Comparison of ENCODE assay signal across 36 cellular contexts in genomic region chr12:92779902-92780301, GRCh38.
A peak's percentile ranks its signal among the peaks of the same experiment; 100 is the strongest.
DNase-seq lines count a peak whose midpoint lies in the region; ATAC-seq, FAIRE-seq and TF ChIP-seq lines count a peak whose summit lies in the region.
"Had no signal": no experiment of that assay in that cellular context is flagged by ENCODE, and none has a peak within 500 bp of the region (broad histone marks: within the 10 kb centered on the region; RNA-seq: fewer than 3 reads in every experiment).

No MANE protein-coding gene starts in this region.

- no peak for TF ChIP-seq POLR2A in GM12878 (IDR thresholded peaks at IDR 0.05; ENCODE audit: low read depth, low read length)

- TF ChIP-seq RAD21 in Ishikawa (IDR thresholded peaks at IDR 0.05; ENCODE audit: low read depth) (no peak), GM12878 (IDR thresholded peaks at IDR 0.05; ENCODE audit: insufficient read depth, low read depth, low read length) (no peak)

- intact Hi-C loops in GM12878 (cut with micrococcal nuclease; ENCODE audit: unreplicated experiment), result no loop called here
- intact Hi-C loops in CD8-positive, alpha-beta T cell (cut with DNase I, micrococcal nuclease), result loop anchor here (10.0 kb wide), 3 partner anchors 315 to 1415 kb away; partner anchors contain the start of gene SOCS2 (in 1 of the 2)

- 35% methylated on average over 1 of the region's 1 CpG for WGBS in GM12878 (ENCODE audit: insufficient coverage, insufficient replicate concordance, low lambda C conversion rate, missing lambda C conversion rate)
- 78 to 93% (median 85%) methylated on average over 1 of the region's 1 CpG for WGBS in small intestine, 3 donors

- FAIRE-seq in GM12878 (lab: Jason Lieb, UNC) (peak; percentile 38), small intestine (lab: Jason Lieb, UNC) (no peak)
- FAIRE-seq: HTR-8/SVneo had no signal

- H3K36me3 ChIP-seq in GM12878 (ENCODE audit: control insufficient read depth in 2 of 2, insufficient read depth in 2 of 2, low read length in 1 of 2), result peaks cover 2 to 22% of the 10 kb centered on the region in 2 experiments; a peak in 3 of 4 replicates
- peaks cover 0 to 9% of the 10 kb centered on the region in 2 donors for H3K36me3 ChIP-seq in small intestine (ENCODE audit: control insufficient read depth in 2 of 2, insufficient read depth in 2 of 2, low read length in 2 of 2)
- peaks cover 22% of the 10 kb centered on the region for H3K36me3 ChIP-seq in CD8-positive, alpha-beta T cell (ENCODE audit: insufficient read depth, low read length)
- H3K36me3 ChIP-seq: ovary had no signal

- CTCF ChIA-PET in GM12878 (lab: Yijun Ruan, JAX), result no interaction called here
- CTCF ChIA-PET in activated CD4-positive, alpha-beta memory T cell treated with anti-CD3 and anti-CD28 coated beads, Interleukin-2, amount 10 ng/mL, durations not matched to agents 7 days and 5 days (lab: Charles Lee), result no interaction called here
- CTCF ChIA-PET in CD8-positive, alpha-beta T cell (lab: Charles Lee), result no interaction called here

- H3K4me3 Mint-ChIP-seq in activated CD4-positive, alpha-beta memory T cell treated with anti-CD3 and anti-CD28 coated beads, Interleukin-2, amount 10 ng/mL, durations not matched to agents 7 days and 5 days, result no peak overlapping the region
- H3K4me3 Mint-ChIP-seq in CD8-positive, alpha-beta T cell, result no peak overlapping the region
- H3K4me3 Mint-ChIP-seq: nephron; T-helper 1 cell treated with Interleukin-12 subunit alpha and Interleukin-12 subunit beta and Interleukin-4 antibody, amounts not matched to agents 30 μg/mL and 1 μg/mL, for 36 hours had no signal

- H3K9me3 ChIP-seq in GM12878 (replicated peaks; ENCODE audit: control insufficient read depth, insufficient read depth, low read length) (no peaks in the 10 kb centered on the region), small intestine (ENCODE audit: control insufficient read depth, low read depth) (no peaks in the 10 kb centered on the region)
- H3K9me3 ChIP-seq in CD8-positive, alpha-beta T cell (ENCODE audit: low read length), result no peaks in the 10 kb centered on the region
- H3K9me3 ChIP-seq: HAP-1, heart right ventricle, ovary, right atrium auricular region, transverse colon had no signal

- no peak overlapping the region for H3K4me2 ChIP-seq in GM12878 (ENCODE audit: control insufficient read depth, insufficient read depth)

- no peak for TF ChIP-seq EP300 in Ishikawa (IDR thresholded peaks at IDR 0.05; ENCODE audit: borderline replicate concordance)
- no peak for TF ChIP-seq EP300 in GM12878 (IDR thresholded peaks at IDR 0.05; ENCODE audit: borderline replicate concordance in 1 of 2, control insufficient read depth in 1 of 2, low read depth in 2 of 2, low read length in 2 of 2)

- H2AFZ ChIP-seq in GM12878 (ENCODE audit: control insufficient read depth, low read depth, low read length), result no peak overlapping the region

- peaks cover 12% of the 10 kb centered on the region for H3K36me3 Mint-ChIP-seq in activated CD4-positive, alpha-beta memory T cell treated with anti-CD3 and anti-CD28 coated beads, Interleukin-2, amount 10 ng/mL, durations not matched to agents 7 days and 5 days (ENCODE audit: low read depth)
- peaks cover 58% of the 10 kb centered on the region for H3K36me3 Mint-ChIP-seq in CD8-positive, alpha-beta T cell

- no peaks in the 10 kb centered on the region for H3K27me3 Mint-ChIP-seq in activated CD4-positive, alpha-beta memory T cell treated with anti-CD3 and anti-CD28 coated beads, Interleukin-2, amount 10 ng/mL, durations not matched to agents 7 days and 5 days
- H3K27me3 Mint-ChIP-seq in CD8-positive, alpha-beta T cell (ENCODE audit: low read depth), result no peaks in the 10 kb centered on the region

- H3K9me3 Mint-ChIP-seq in activated CD4-positive, alpha-beta memory T cell treated with anti-CD3 and anti-CD28 coated beads, Interleukin-2, amount 10 ng/mL, durations not matched to agents 7 days and 5 days, result no peaks in the 10 kb centered on the region
- no peaks in the 10 kb centered on the region for H3K9me3 Mint-ChIP-seq in CD8-positive, alpha-beta T cell
- H3K9me3 Mint-ChIP-seq: activated naive CD4-positive, alpha-beta T cell treated with anti-CD3 and anti-CD28 coated beads, Interleukin-2, amount 50 U/mL, for 72 hours; activated T-helper 2 cell treated with anti-CD3 and anti-CD28 coated beads, Interferon-gamma antibody, Interleukin-2, Interleukin-4, amounts not matched to agents 10 μg/mL and 5 μg/mL and 100 μg/mL, durations not matched to agents 14 hours and 24 hours and 36 hours; nephron; T-helper 1 cell treated with Interleukin-12 subunit alpha and Interleukin-12 subunit beta and Interleukin-4 antibody, amounts not matched to agents 30 μg/mL and 1 μg/mL, for 36 hours had no signal

- H3K27me3 ChIP-seq in GM12878 (replicated peaks in 1 of 2; ENCODE audit: control insufficient read depth in 2 of 2, insufficient read depth in 2 of 2, low read length in 1 of 2), result no peaks in the 10 kb centered on the region
- no peaks in the 10 kb centered on the region for H3K27me3 ChIP-seq in small intestine (ENCODE audit: control insufficient read depth in 2 of 2, insufficient read depth in 2 of 2, low read length in 2 of 2)
- H3K27me3 ChIP-seq in CD8-positive, alpha-beta T cell (ENCODE audit: insufficient read depth, low read length), result no peaks in the 10 kb centered on the region
- H3K27me3 ChIP-seq: cardiac muscle cell, heart right ventricle, ovary, right atrium auricular region, transverse colon had no signal

- POLR2A ChIA-PET in GM12878 (lab: Charles Lee), result no interaction called here
- POLR2A ChIA-PET in activated CD4-positive, alpha-beta memory T cell treated with anti-CD3 and anti-CD28 coated beads, Interleukin-2, amount 10 ng/mL, durations not matched to agents 7 days and 5 days (lab: Charles Lee), result no interaction called here
- POLR2A ChIA-PET in CD8-positive, alpha-beta T cell (lab: Charles Lee), result no interaction called here

- SMC1A ChIA-PET in GM12878 (lab: Charles Lee; ENCODE audit: uncharacterized antibody, unreplicated experiment), result no interaction called here

- DNase-seq in AG10803 (ENCODE audit: low read depth), result peak; percentile 69
- DNase-seq in GM12878 (ENCODE audit: low read depth, low spot score), result no peak
- DNase-seq in iris pigment epithelial cell (ENCODE audit: low read depth), result peak; percentile 67
- DNase-seq in small intestine, result no peak
- DNase-seq in activated CD4-positive, alpha-beta memory T cell treated with anti-CD3 and anti-CD28 coated beads, Interleukin-2, amount 10 ng/mL, durations not matched to agents 7 days and 5 days, result no peak
- DNase-seq in CD8-positive, alpha-beta T cell, result no peak
- DNase-seq: activated CD4-positive, alpha-beta T cell treated with anti-CD3 and anti-CD28 coated beads, Interleukin-2, amount 50 U/mL, for 48 hours; aorta; C1 segment of cervical spinal cord; dermis blood vessel endothelial cell; DMS79 treated with DMSO at 0.1 percent for 48 hours; GF-D8; heart right ventricle; Karpas-422; kidney glomerular epithelial cell; NCI-H1105; NCI-H187 treated with DMSO at 0.1 percent for 48 hours; NCI-H748 treated with DMSO at 0.1 percent for 48 hours; ovary; RPMI8226; stimulated activated CD4-positive, alpha-beta T cell treated with anti-CD3 and anti-CD28 coated beads, Interleukin-12 subunit alpha, Interleukin-12 subunit beta, amount 100 ng/mL, for 4 hours; stimulated activated CD4-positive, alpha-beta T cell treated with anti-CD3 and anti-CD28 coated beads, Interleukin-4, amount 100 ng/mL, for 1 hour; transverse colon had no signal

- ATAC-seq in GM12878, result no peak
- ATAC-seq in GM21528 (IDR thresholded peaks at IDR 0.05; ENCODE audit: low FRiP score, unreplicated experiment), result no peak
- no peak for ATAC-seq in CD8-positive, alpha-beta T cell
- ATAC-seq: activated CD4-positive, CD25-positive, alpha-beta regulatory T cell treated with anti-CD3 and anti-CD28 coated beads, Interleukin-2, amount 50 U/mL, for 24 hours; activated naive CD4-positive, alpha-beta T cell treated with anti-CD3 and anti-CD28 coated beads, Interleukin-2, amount 50 U/mL, for 72 hours; heart right ventricle had no signal

- H3K4me1 ChIP-seq in GM12878 (ENCODE audit: control insufficient read depth, insufficient read depth, low read length) (peaks cover 2% of the 10 kb centered on the region; the same call in 1 of the 2 replicates), small intestine (ENCODE audit: control insufficient read depth in 2 of 2, insufficient read depth in 1 of 2, low read depth in 1 of 2, low read length in 1 of 2) (no peaks in the 10 kb centered on the region)
- H3K4me1 ChIP-seq in CD8-positive, alpha-beta T cell (ENCODE audit: insufficient read depth, low read length), result no peaks in the 10 kb centered on the region
- H3K4me1 ChIP-seq: HAP-1 had no signal

- H3K79me2 ChIP-seq in GM12878 (ENCODE audit: control insufficient read depth, insufficient read depth, low read length), result no peaks in the 10 kb centered on the region

- H3K4me1 Mint-ChIP-seq in activated CD4-positive, alpha-beta memory T cell treated with anti-CD3 and anti-CD28 coated beads, Interleukin-2, amount 10 ng/mL, durations not matched to agents 7 days and 5 days, result no peaks in the 10 kb centered on the region
- no peaks in the 10 kb centered on the region for H3K4me1 Mint-ChIP-seq in CD8-positive, alpha-beta T cell (ENCODE audit: low read depth)

- in situ Hi-C loops in GM12878 (cut with MboI), result loop anchor here (5.0 to 10.0 kb wide), 2 partner anchors 627 to 1315 kb away; no protein-coding TSS in a partner anchor

- no peak overlapping the region for H3K27ac Mint-ChIP-seq in activated CD4-positive, alpha-beta memory T cell treated with anti-CD3 and anti-CD28 coated beads, Interleukin-2, amount 10 ng/mL, durations not matched to agents 7 days and 5 days
- no peak overlapping the region for H3K27ac Mint-ChIP-seq in CD8-positive, alpha-beta T cell
- H3K27ac Mint-ChIP-seq: activated naive CD4-positive, alpha-beta T cell treated with anti-CD3 and anti-CD28 coated beads, Interleukin-2, amount 50 U/mL, for 72 hours; activated T-helper 2 cell treated with anti-CD3 and anti-CD28 coated beads, Interferon-gamma antibody, Interleukin-2, Interleukin-4, amounts not matched to agents 10 μg/mL and 5 μg/mL and 100 μg/mL, durations not matched to agents 14 hours and 24 hours and 36 hours; nephron; T-helper 1 cell treated with Interleukin-12 subunit alpha and Interleukin-12 subunit beta and Interleukin-4 antibody, amounts not matched to agents 30 μg/mL and 1 μg/mL, for 36 hours had no signal

- RAD21 ChIA-PET in GM12878 (lab: Charles Lee; ENCODE audit: unreplicated experiment), result no interaction called here

- no peak overlapping the region for H3K4me3 ChIP-seq in AG10803 (ENCODE audit: low read length)
- H3K4me3 ChIP-seq in GM12878, result no peak overlapping the region
- no peak overlapping the region for H3K4me3 ChIP-seq in small intestine (ENCODE audit: low read depth in 1 of 2, low read length in 2 of 2)
- H3K4me3 ChIP-seq in CD8-positive, alpha-beta T cell (ENCODE audit: low read depth, low read length), result no peak overlapping the region
- H3K4me3 ChIP-seq: cardiac muscle cell, HAP-1, heart right ventricle, lung, ovary, right atrium auricular region, SK-N-MC, transverse colon had no signal

- no peaks in the 10 kb centered on the region for H4K20me1 ChIP-seq in GM12878 (ENCODE audit: control insufficient read depth, insufficient read depth)

- no peak for TF ChIP-seq CTCF in AG10803 (conservative IDR thresholded peaks at IDR 0.05; ENCODE audit: low read length)
- no peak for TF ChIP-seq CTCF in GM12878 (IDR thresholded peaks at IDR 0.05 in 2 of 3, conservative IDR thresholded peaks at IDR 0.05 in 1 of 3; ENCODE audit: control insufficient read depth in 2 of 3, extremely low read depth in 1 of 3, insufficient read depth in 1 of 3, low read depth in 3 of 3, low read length in 3 of 3)
- no peak for TF ChIP-seq CTCF in CD8-positive, alpha-beta T cell (IDR thresholded peaks at IDR 0.05)

- no TSS peak for BruUV-seq in GM12878 (replicated peaks; lab: Mats Ljungman, UMichigan)

- H3K9ac ChIP-seq in GM12878 (ENCODE audit: control insufficient read depth, insufficient read depth, low read length), result no peak overlapping the region

- H3K27ac ChIP-seq in GM12878 (ENCODE audit: control insufficient read depth, insufficient read depth) (no peak overlapping the region), small intestine (ENCODE audit: low read depth in 1 of 2, low read length in 1 of 2) (no peak overlapping the region)
- H3K27ac ChIP-seq in CD8-positive, alpha-beta T cell (ENCODE audit: low read depth, low read length), result no peak overlapping the region
- H3K27ac ChIP-seq: cardiac muscle cell, ovary, right atrium auricular region, SK-N-MC, transverse colon had no signal

Comparison
In these comparisons a context has a peak if more than half of its experiments do, and no peak if none do; other contexts are left out.
1. DNase-seq: peak in AG10803 (single experiment) and iris pigment epithelial cell (single experiment); none in GM12878 (single experiment), small intestine (single experiment), activated CD4-positive, alpha-beta memory T cell treated with anti-CD3 and anti-CD28 coated beads, Interleukin-2, amount 10 ng/mL, durations not matched to agents 7 days and 5 days (single experiment) and CD8-positive, alpha-beta T cell (0 of 7).